ENCODE assay signal across 28 cellular contexts in the genomic region with DNA sequence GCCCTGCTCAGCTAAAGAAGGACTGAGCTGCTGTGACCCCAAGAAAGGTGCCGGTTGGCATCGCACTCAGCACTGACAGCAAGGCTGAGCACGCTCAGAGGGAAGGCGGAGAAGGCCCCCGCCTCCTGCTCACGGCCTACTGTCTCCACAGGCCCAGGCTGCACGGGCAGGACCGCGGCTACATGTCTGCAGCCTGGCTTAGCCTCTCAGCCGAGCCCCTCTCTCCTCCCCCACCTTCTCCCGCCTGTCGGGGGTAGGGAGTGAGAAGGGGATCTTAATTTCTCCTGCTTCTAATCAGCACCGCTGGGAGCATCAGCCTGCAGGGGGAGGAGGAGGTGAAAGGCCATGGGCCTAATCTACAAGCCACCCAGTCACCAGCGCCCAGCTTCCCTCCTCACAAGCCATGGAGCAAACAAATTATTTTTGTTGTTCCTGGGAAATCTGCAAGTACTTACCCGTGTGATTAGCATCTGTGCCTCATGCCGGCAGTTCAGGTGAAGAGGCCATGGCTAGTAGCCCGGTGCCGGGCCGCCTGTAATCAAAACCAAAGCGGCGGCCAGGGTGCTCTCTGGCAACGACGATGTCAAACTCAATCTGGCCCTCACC.
DNase-seq lines count a peak whose midpoint lies in the region; ATAC-seq and TF ChIP-seq lines count a peak whose summit lies in the region.
"Had no signal": no experiment of that assay in that cellular context is flagged by ENCODE, and none has a peak within 500 bp of the region (broad histone marks: within the 10 kb centered on the region; RNA-seq: fewer than 3 reads in every experiment).

No MANE protein-coding gene starts in this region.

- H4K91ac ChIP-seq in H9 (ENCODE audit: insufficient read length, low read depth, low read length) = no peak overlapping the region

- no peak overlapping the region for H3K4ac ChIP-seq in H9 (ENCODE audit: low read depth, low read length)

- no peak overlapping the region for H2BK20ac ChIP-seq in H9 (ENCODE audit: low read depth, low read length, poor library complexity, severe bottlenecking)

- H3K4me3 ChIP-seq in osteoblast (ENCODE audit: insufficient read depth, low read length) = no peak overlapping the region
- H3K4me3 ChIP-seq: BLaER1 treated with 17β-estradiol and CSF1 and Interleukin-3, amounts not matched to agents 10 nM and 100 nM; breast epithelium; GM12878; right atrium auricular region; thyroid gland had no signal

- no peaks in the 10 kb centered on the region for H3K36me3 ChIP-seq in osteoblast (ENCODE audit: insufficient read depth, low read length)
- H3K36me3 ChIP-seq: BLaER1 treated with 17β-estradiol and CSF1 and Interleukin-3, amounts not matched to agents 10 nM and 100 nM; breast epithelium; right atrium auricular region; thyroid gland had no signal

- no peak overlapping the region for H2BK120ac ChIP-seq in H9 (ENCODE audit: low read depth, low read length, poor library complexity, severe bottlenecking)

- peaks cover 14% of the 10 kb centered on the region for H3K27me3 Mint-ChIP-seq in H9 (ENCODE audit: low read depth)

- H3K9me3 ChIP-seq in H9 (ENCODE audit: control insufficient read depth, low read depth, low read length) (no peaks in the 10 kb centered on the region), osteoblast (ENCODE audit: low read depth, low read length) (no peaks in the 10 kb centered on the region)
- H3K9me3 ChIP-seq: BLaER1 treated with 17β-estradiol and CSF1 and Interleukin-3, amounts not matched to agents 10 nM and 100 nM; breast epithelium; Caco-2; right atrium auricular region; SK-N-SH; thyroid gland had no signal

- no peak overlapping the region for H2BK12ac ChIP-seq in H9 (ENCODE audit: insufficient read length, low read depth, low read length)

- H3T11ph ChIP-seq in H9 (ENCODE audit: low read length) = no peak overlapping the region

- no peaks in the 10 kb centered on the region for H3K79me2 ChIP-seq in H9 (ENCODE audit: insufficient read depth, low read length)
- H3K79me2 ChIP-seq in osteoblast (ENCODE audit: insufficient read depth, low read length) = no peaks in the 10 kb centered on the region

- no peak overlapping the region for H3K23ac ChIP-seq in H9 (ENCODE audit: insufficient read length, low read depth, low read length)

- H2AFZ ChIP-seq in H9 (ENCODE audit: low read length) = no peak overlapping the region
- H2AFZ ChIP-seq in osteoblast (ENCODE audit: low read length) = no peak overlapping the region

- no peak overlapping the region for H3K27ac Mint-ChIP-seq in H9
- H3K27ac Mint-ChIP-seq in activated naive CD4-positive, alpha-beta T cell treated with anti-CD3 and anti-CD28 coated beads, Interleukin-2, amount 50 U/mL, for 72 hours = no peak overlapping the region
- H3K27ac Mint-ChIP-seq: activated CD8-positive, alpha-beta memory T cell treated with anti-CD3 and anti-CD28 coated beads, Interleukin-2, amount 10 ng/mL, durations not matched to agents 7 days and 5 days; activated naive CD4-positive, alpha-beta T cell treated with anti-CD3 and anti-CD28 coated beads for 36 hours; stimulated activated naive CD8-positive, alpha-beta T cell treated with anti-CD3 and anti-CD28 coated beads, Interleukin-15, Interleukin-2, amounts not matched to agents 100 ng/mL and 50 ng/mL, for 24 hours; T-helper 2 cell treated with Interferon-gamma antibody and Interleukin-4, amounts not matched to agents 5 μg/mL and 100 μg/mL, for 36 hours had no signal

- no peaks in the 10 kb centered on the region; a peak in 1 of 5 replicates for H3K9me3 Mint-ChIP-seq in H9
- H3K9me3 Mint-ChIP-seq in activated naive CD4-positive, alpha-beta T cell treated with anti-CD3 and anti-CD28 coated beads, Interleukin-2, amount 50 U/mL, for 72 hours = no peaks in the 10 kb centered on the region
- H3K9me3 Mint-ChIP-seq: activated naive CD4-positive, alpha-beta T cell treated with anti-CD3 and anti-CD28 coated beads for 36 hours; stimulated activated naive CD8-positive, alpha-beta T cell treated with anti-CD3 and anti-CD28 coated beads, Interleukin-15, Interleukin-2, amounts not matched to agents 100 ng/mL and 50 ng/mL, for 24 hours; T-helper 2 cell treated with Interferon-gamma antibody and Interleukin-4, amounts not matched to agents 5 μg/mL and 100 μg/mL, for 36 hours had no signal

- H3K4me3 Mint-ChIP-seq in H9 = no peak overlapping the region
- H3K4me3 Mint-ChIP-seq: activated CD8-positive, alpha-beta memory T cell treated with anti-CD3 and anti-CD28 coated beads, Interleukin-2, amount 10 ng/mL, durations not matched to agents 7 days and 5 days; activated naive CD4-positive, alpha-beta T cell treated with anti-CD3 and anti-CD28 coated beads for 36 hours; stimulated activated naive CD8-positive, alpha-beta T cell treated with anti-CD3 and anti-CD28 coated beads, Interleukin-15, Interleukin-2, amounts not matched to agents 100 ng/mL and 50 ng/mL, for 24 hours; T-helper 2 cell treated with Interferon-gamma antibody and Interleukin-4, amounts not matched to agents 5 μg/mL and 100 μg/mL, for 36 hours had no signal

- no peaks in the 10 kb centered on the region for H3K23me2 ChIP-seq in H9 (ENCODE audit: insufficient read length, low read depth, low read length, poor library complexity, severe bottlenecking)

- no peak overlapping the region for H2AK5ac ChIP-seq in H9 (ENCODE audit: insufficient read length, low read length)

- H3K4me2 ChIP-seq in H9 (ENCODE audit: insufficient read depth, insufficient read length, low read length) (no peak overlapping the region), osteoblast (ENCODE audit: insufficient read depth, low read length) (no peak overlapping the region)
- H3K4me2 ChIP-seq: BLaER1 treated with 17β-estradiol and CSF1 and Interleukin-3, amounts not matched to agents 10 nM and 100 nM; SK-N-SH had no signal

- H4K8ac ChIP-seq in H9 (replicated peaks; ENCODE audit: insufficient read length, low read depth, low read length) = no peak overlapping the region

- peaks cover 0 to 1% (median 0%) of the 10 kb centered on the region in 3 experiments; a peak in 1 of 7 replicates for H3K36me3 Mint-ChIP-seq in H9 (ENCODE audit: insufficient read depth in 1 of 3, low read depth in 3 of 3)
- no peaks in the 10 kb centered on the region for H3K36me3 Mint-ChIP-seq in activated naive CD4-positive, alpha-beta T cell treated with anti-CD3 and anti-CD28 coated beads, Interleukin-2, amount 50 U/mL, for 72 hours
- H3K36me3 Mint-ChIP-seq: activated CD8-positive, alpha-beta memory T cell treated with anti-CD3 and anti-CD28 coated beads, Interleukin-2, amount 10 ng/mL, durations not matched to agents 7 days and 5 days had no signal

- no peak overlapping the region for H3K18ac ChIP-seq in H9 (ENCODE audit: insufficient read length, low read depth, low read length)

- H3K56ac ChIP-seq in H9 (ENCODE audit: insufficient read length, low read depth, low read length) = no peak overlapping the region

- H3K27ac ChIP-seq in H9 (ENCODE audit: insufficient read length, low read depth, low read length) (no peak overlapping the region), osteoblast (ENCODE audit: low read depth, low read length) (no peak overlapping the region)
- H3K27ac ChIP-seq: BLaER1 treated with 17β-estradiol and CSF1 and Interleukin-3, amounts not matched to agents 10 nM and 100 nM; breast epithelium; right atrium auricular region; RWPE1; thyroid gland had no signal

- H3K79me1 ChIP-seq in H9 (ENCODE audit: insufficient read depth, low read depth, low read length, poor library complexity, severe bottlenecking) = no peaks in the 10 kb centered on the region

- no peak overlapping the region for H3K9ac ChIP-seq in H9 (ENCODE audit: extremely low read depth, insufficient read length, low read length)
- H3K9ac ChIP-seq: BLaER1 treated with 17β-estradiol and CSF1 and Interleukin-3, amounts not matched to agents 10 nM and 100 nM; SK-N-SH had no signal

- no peak for ATAC-seq in activated naive CD4-positive, alpha-beta T cell treated with anti-CD3 and anti-CD28 coated beads, Interleukin-2, amount 50 U/mL, for 72 hours
- ATAC-seq in HG02981 (IDR thresholded peaks at IDR 0.05; ENCODE audit: unreplicated experiment) = no peak
- ATAC-seq: activated CD8-positive, alpha-beta memory T cell treated with anti-CD3 and anti-CD28 coated beads, Interleukin-2, amount 10 ng/mL, durations not matched to agents 7 days and 5 days; GM12878 had no signal

- peaks cover 2% of the 10 kb centered on the region; the same call in 1 of the 2 replicates for H3K4me1 ChIP-seq in H9 (ENCODE audit: insufficient read depth, low read length)
- no peaks in the 10 kb centered on the region for H3K4me1 ChIP-seq in osteoblast (ENCODE audit: insufficient read depth, low read length)
- H3K4me1 ChIP-seq: breast epithelium, Caco-2, right atrium auricular region had no signal

- no peaks in the 10 kb centered on the region for H4K20me1 ChIP-seq in H9 (ENCODE audit: control insufficient read depth, insufficient read depth, insufficient read length)
- no peaks in the 10 kb centered on the region for H4K20me1 ChIP-seq in osteoblast (ENCODE audit: insufficient read depth, low read length)
- H4K20me1 ChIP-seq: BLaER1 treated with 17β-estradiol and CSF1 and Interleukin-3, amounts not matched to agents 10 nM and 100 nM had no signal

- H3K27me3 ChIP-seq in H9 (ENCODE audit: insufficient read depth, low read length) (no peaks in the 10 kb centered on the region), osteoblast (ENCODE audit: insufficient read depth, low read length) (peaks cover 16% of the 10 kb centered on the region)
- H3K27me3 ChIP-seq: BLaER1 treated with 17β-estradiol and CSF1 and Interleukin-3, amounts not matched to agents 10 nM and 100 nM; breast epithelium; right atrium auricular region; thyroid gland had no signal

- no peak overlapping the region for H2BK15ac ChIP-seq in H9 (ENCODE audit: low read depth, low read length)

- no peak overlapping the region; the same call in 1 of the 2 replicates for H3K14ac ChIP-seq in H9 (ENCODE audit: insufficient read depth, low read length)

- peaks cover 41 to 67% of the 10 kb centered on the region in 2 experiments for H3K4me1 Mint-ChIP-seq in H9
- H3K4me1 Mint-ChIP-seq: activated CD8-positive, alpha-beta memory T cell treated with anti-CD3 and anti-CD28 coated beads, Interleukin-2, amount 10 ng/mL, durations not matched to agents 7 days and 5 days had no signal

- TF ChIP-seq CTCF in H9 (conservative IDR thresholded peaks at IDR 0.05) = peak; percentile 31; the same call in 2 of the 3 replicates
- TF ChIP-seq CTCF in osteoblast (IDR thresholded peaks at IDR 0.05; ENCODE audit: extremely low read depth, low read depth, low read length) = no peak

- DNase-seq in H9 = peak; percentile 50
- DNase-seq in SK-N-DZ (ENCODE audit: low spot score) = peak; percentile 74
- peak; percentile 75 for DNase-seq in iPS-NIHi11 (ENCODE audit: low spot score)
- peak; percentile 35 for DNase-seq in osteoblast (ENCODE audit: insufficient read length, low spot score, missing footprints)
- DNase-seq in activated naive CD4-positive, alpha-beta T cell treated with anti-CD3 and anti-CD28 coated beads, Interleukin-2, amount 50 U/mL, for 72 hours (ENCODE audit: low spot score in 2 of 2) = no peak
- no peak for DNase-seq in stimulated activated CD4-positive, alpha-beta T cell treated with anti-CD3 and anti-CD28 coated beads, Interleukin-2, amount 100 ng/mL, for 48 hours
- no peak for DNase-seq in effector CD8-positive, alpha-beta T cell (lab: John Stamatoyannopoulos, UW)
- DNase-seq: activated CD4-positive, alpha-beta T cell treated with anti-CD3 and anti-CD28 coated beads, Interleukin-2, amount 50 U/mL, for 1 hour; activated CD8-positive, alpha-beta memory T cell treated with anti-CD3 and anti-CD28 coated beads, Interleukin-2, amount 10 ng/mL, durations not matched to agents 7 days and 5 days; activated naive CD4-positive, alpha-beta T cell treated with anti-CD3 and anti-CD28 coated beads for 36 hours; amniotic stem cell; Caco-2; cortex of kidney; DND-41; HCEC 1CT; NCI-H2081 treated with DMSO at 0.1 percent for 48 hours; NCI-H510A; SK-N-SH; stimulated activated CD4-positive, alpha-beta T cell treated with anti-CD3 and anti-CD28 coated beads, Interleukin-12 subunit alpha, Interleukin-12 subunit beta, amount 100 ng/mL, for 4 hours; thyroid gland had no signal

- H2BK5ac ChIP-seq in H9 (ENCODE audit: insufficient read length, low read length) = no peak overlapping the region

- no CpG with 5 or more reads among the region's 23 CpGs for WGBS in H9 (ENCODE audit: extremely low coverage, insufficient read length, low lambda C conversion rate)

- no peak overlapping the region for H4K5ac ChIP-seq in H9 (ENCODE audit: insufficient read length, low read depth, low read length)

Comparison
In these comparisons a context has a peak if more than half of its experiments do, and no peak if none do; other contexts are left out.
1. DNase-seq: peak in H9 (single experiment), SK-N-DZ (single experiment), iPS-NIHi11 (single experiment) and osteoblast (single experiment); none in activated naive CD4-positive, alpha-beta T cell treated with anti-CD3 and anti-CD28 coated beads, Interleukin-2, amount 50 U/mL, for 72 hours (0 of 2), stimulated activated CD4-positive, alpha-beta T cell treated with anti-CD3 and anti-CD28 coated beads, Interleukin-2, amount 100 ng/mL, for 48 hours (0 of 2) and effector CD8-positive, alpha-beta T cell (single experiment).